9 cellular contexts compared by ENCODE assay signal in genomic region chr19:7294571-7295212, GRCh38. TPM values are rescaled to one million over a fixed set of nuclear protein-coding genes. Genes with fewer than 3 reads are reported as not detected.
DNase-seq lines count a peak whose midpoint lies in the region; TF ChIP-seq lines count a peak whose summit lies in the region.
"Had no signal": no experiment of that assay in that cellular context is flagged by ENCODE, and none has a peak within 500 bp of the region (broad histone marks: within the 10 kb centered on the region; RNA-seq: fewer than 3 reads in every experiment).

No MANE protein-coding gene starts in this region.

- H3K27ac Mint-ChIP-seq in neural crest cell (ENCODE audit: unreplicated experiment): peak overlapping the region; percentile 27

- peaks cover 47% of the 10 kb centered on the region for H3K27me3 Mint-ChIP-seq in neural crest cell (ENCODE audit: low read depth)

- intact Hi-C loops in vagina (cut with DNase I): loop anchor here (1.0 kb wide), 1 partner anchor 96 kb away; no protein-coding TSS in a partner anchor

- H3K27ac ChIP-seq in HEK293 (ENCODE audit: extremely low read depth, low read depth, low read length) (peak overlapping the region; percentile 8; the same call in 1 of the 2 replicates), vagina (peak overlapping the region; percentile 81)
- H3K27ac ChIP-seq: epithelial cell of prostate had no signal

- H3K27me3 ChIP-seq in vagina: no peaks in the 10 kb centered on the region

- peak overlapping the region; percentile 78 for H3K4me3 Mint-ChIP-seq in neural crest cell

- CTCF ChIA-PET in HEK293 (lab: Yijun Ruan, JAX): interaction anchor here (0.6 kb wide), 1 partner anchor 261 kb away, joined by 3 read pairs; no protein-coding TSS in a partner anchor

- no peaks in the 10 kb centered on the region for H3K36me3 Mint-ChIP-seq in neural crest cell (ENCODE audit: low read depth)

- H3K4me3 ChIP-seq in HEK293 (ENCODE audit: low read depth, low read length) (peak overlapping the region; percentile 47), vagina (peak overlapping the region; percentile 71 to 100)

- POLR2A ChIA-PET in HEK293 (lab: Yijun Ruan, JAX): interaction anchor here (0.6 to 1.8 kb wide), 5 partner anchors 31 to 225 kb away, joined by 3 to 7 read pairs (median 4); partner anchors contain the start of gene ZNF557

- peaks cover 15% of the 10 kb centered on the region for H3K4me1 Mint-ChIP-seq in neural crest cell

- no peaks in the 10 kb centered on the region for H3K9me3 Mint-ChIP-seq in neural crest cell

- H3K4me1 ChIP-seq in HEK293 (ENCODE audit: control insufficient read depth, insufficient read depth, low read length) (peaks cover 4% of the 10 kb centered on the region; the same call in 1 of the 2 replicates), vagina (peaks cover 34% of the 10 kb centered on the region)

- no peak for TF ChIP-seq POLR2A in vagina (IDR thresholded peaks at IDR 0.05)

- TF ChIP-seq CTCF in HEK293 (tag by site-specific recombination; IDR thresholded peaks at IDR 0.05) (peak; percentile 85), neural crest cell (conservative IDR thresholded peaks at IDR 0.05) (peak; percentile 48), vagina (IDR thresholded peaks at IDR 0.05) (peak in 2 of 3 experiments; percentile 21 to 32)

- H3K9me3 ChIP-seq in HEK293 (ENCODE audit: control insufficient read depth, insufficient read depth, low read depth, low read length) (no peaks in the 10 kb centered on the region), vagina (no peaks in the 10 kb centered on the region)

- H3K36me3 ChIP-seq in HEK293 (ENCODE audit: control insufficient read depth in 2 of 2, insufficient read depth in 1 of 2, low read length in 2 of 2) (no peaks in the 10 kb centered on the region; a peak in 1 of 3 replicates), vagina (no peaks in the 10 kb centered on the region)

- peak; percentile 75 for DNase-seq in Daoy (ENCODE audit: low read depth)
- peak; percentile 82 for DNase-seq in NCI-H2171 (lab: John Stamatoyannopoulos, UW)
- DNase-seq in activated T-cell treated with anti-CD3 and anti-CD28 coated beads, Interleukin-2, amount 50 U/mL, for 48 hours: peak; percentile 48 to 50
- peak; percentile 23 for DNase-seq in germinal center (ENCODE audit: low spot score)
- DNase-seq in neural crest cell (ENCODE audit: low read depth, low spot score): peak; percentile 32
- DNase-seq in vagina (ENCODE audit: extremely low spot score in 2 of 2): peak in 1 of 2 donors; percentile 88
- DNase-seq in GOT3 (lab: John Stamatoyannopoulos, UW): no peak

TF ChIP-seq in HEK293, 187 proteins besides CTCF, POLR2A, EP300 and RAD21 (continues in another document):
- TF ChIP-seq ZNF501 (tag by site-specific recombination; IDR thresholded peaks at IDR 0.05) (no peak), INSM2 (tag by site-specific recombination; IDR thresholded peaks at IDR 0.05) (no peak), ZSCAN4 (tag by site-specific recombination; IDR thresholded peaks at IDR 0.05) (0 out of 2 replicates have a peak, but pooled peaks have one; percentile 19), BCL11A (tag by site-specific recombination; IDR thresholded peaks at IDR 0.05; ENCODE audit: low read depth) (no peak), ZNF10 (tag by site-specific recombination; IDR thresholded peaks at IDR 0.05) (no peak), ZBTB17 (tag by site-specific recombination; IDR thresholded peaks at IDR 0.05) (no peak; the same call in 1 of the 2 replicates), ZNF558 (tag by site-specific recombination; IDR thresholded peaks at IDR 0.05) (no peak), ZNF629 (tag by site-specific recombination; IDR thresholded peaks at IDR 0.05) (no peak; the same call in 1 of the 2 replicates), ZNF311 (tag by site-specific recombination; IDR thresholded peaks at IDR 0.05; ENCODE audit: borderline replicate concordance) (no peak), HOXA7 (CRISPR knock-in tag; IDR thresholded peaks at IDR 0.05; ENCODE audit: borderline replicate concordance) (no peak), ZBTB10 (tag by site-specific recombination; IDR thresholded peaks at IDR 0.05) (peak; percentile 75; the same call in 1 of the 2 replicates), ZNF133 (tag by site-specific recombination; IDR thresholded peaks at IDR 0.05) (no peak), ZNF626 (tag by site-specific recombination; IDR thresholded peaks at IDR 0.05) (no peak), ZNF580 (tag by site-specific recombination; IDR thresholded peaks at IDR 0.05) (0 out of 2 replicates have a peak, but pooled peaks have one; percentile 3), ZBTB21 (tag by site-specific recombination; IDR thresholded peaks at IDR 0.05) (no peak), REST (tag by site-specific recombination; IDR thresholded peaks at IDR 0.05) (peak; percentile 47; the same call in 1 of the 2 replicates), ZNF19 (tag by site-specific recombination; IDR thresholded peaks at IDR 0.05; ENCODE audit: low read depth) (no peak)

RNA-seq across cellular contexts. Expression of gene INSR, which starts 0.5 kb away (rescaled TPM):
- total RNA-seq in Daoy (2014; rRNA removed; shearing (Covaris generic)): 8.9 and 10.0 TPM in 2 replicates
- total RNA-seq in neural crest cell (14.1 and 16.0 TPM in 2 replicates), vagina (86.7 TPM)

RNA-seq across cellular contexts. Expression of gene ARHGEF18, which starts 54.0 kb away (rescaled TPM):
- 38.8 and 53.5 TPM in 2 replicates for total RNA-seq in Daoy (2014; rRNA removed; shearing (Covaris generic))
- total RNA-seq in neural crest cell (36.5 and 38.3 TPM in 2 replicates), vagina (28.5 TPM)

Comparison
In these comparisons a context has a peak if more than half of its experiments do, and no peak if none do; other contexts are left out.
1. CTCF ChIP-seq: peak in every context shown above with its lines; median percentile 85 in HEK293; 48 in neural crest cell; 26 in vagina.